10 cellular contexts compared by ENCODE assay signal in the genomic region with DNA sequence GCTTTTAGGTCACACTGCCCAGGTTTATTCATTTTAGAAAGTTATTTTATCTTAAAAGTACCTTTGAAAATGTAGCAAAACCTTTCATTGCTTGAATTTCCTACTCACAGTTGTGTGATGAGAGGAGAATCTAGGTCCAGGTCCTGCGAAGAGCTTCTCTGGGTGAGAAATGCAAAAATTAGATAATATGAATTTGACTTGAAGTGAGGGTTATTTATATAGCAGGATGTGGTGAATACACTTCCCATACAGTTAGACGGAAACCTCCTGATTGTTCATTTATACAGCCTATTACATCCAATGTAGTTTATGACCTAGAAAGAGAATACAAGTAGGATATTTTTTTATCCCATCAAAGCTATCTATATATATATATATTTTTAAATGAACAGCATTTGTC.
DNase-seq lines count a peak whose midpoint lies in the region; ATAC-seq and TF ChIP-seq lines count a peak whose summit lies in the region.
"Had no signal": no experiment of that assay in that cellular context is flagged by ENCODE, and none has a peak within 500 bp of the region (broad histone marks: within the 10 kb centered on the region; RNA-seq: fewer than 3 reads in every experiment).

No MANE protein-coding gene starts in this region.

- H3F3A ChIP-seq in DOHH2 (ENCODE audit: control insufficient read depth, insufficient read depth), result peaks cover 9% of the 10 kb centered on the region; the same call in 1 of the 2 replicates

- peaks cover 16% of the 10 kb centered on the region for H3K79me2 ChIP-seq in DOHH2 (ENCODE audit: control insufficient read depth, low read length)

- H3K36me3 ChIP-seq in DOHH2 (ENCODE audit: control insufficient read depth, low read length) (no peaks in the 10 kb centered on the region; the same call in 1 of the 2 replicates), SK-N-MC (ENCODE audit: insufficient read depth, low read length) (0 out of 2 replicates have a peak, but pooled peaks cover 9% of the 10 kb centered on the region)

- peaks cover 15% of the 10 kb centered on the region for H3K4me1 ChIP-seq in DOHH2 (ENCODE audit: control insufficient read depth, low read length)

- H3K4me3 ChIP-seq in DOHH2 (ENCODE audit: low read length), result peak overlapping the region; percentile 39
- peak overlapping the region; percentile 26 for H3K4me3 ChIP-seq in SK-N-MC

- H3K27ac ChIP-seq in DOHH2 (ENCODE audit: low read depth, low read length), result no peak overlapping the region
- H3K27ac ChIP-seq in SK-N-MC, result peak overlapping the region; percentile 90

- no peaks in the 10 kb centered on the region for H3K27me3 ChIP-seq in DOHH2 (ENCODE audit: control insufficient read depth, low read length)

- TF ChIP-seq CTCF in DOHH2 (IDR thresholded peaks at IDR 0.05; ENCODE audit: low read depth, low read length, poor library complexity, severe bottlenecking), result no peak

- ATAC-seq in GM19455 (IDR thresholded peaks at IDR 0.05; ENCODE audit: unreplicated experiment) (peak; percentile 63), HG03432 (IDR thresholded peaks at IDR 0.05; ENCODE audit: unreplicated experiment) (peak; percentile 84), HG02571 (IDR thresholded peaks at IDR 0.05; ENCODE audit: unreplicated experiment) (no peak)
- ATAC-seq: WTC11 had no signal

- H4K20me1 ChIP-seq in DOHH2 (ENCODE audit: control insufficient read depth, insufficient read depth, low read depth, low read length), result peaks cover 3% of the 10 kb centered on the region; the same call in 1 of the 2 replicates

- H3K9me3 ChIP-seq in DOHH2 (ENCODE audit: control insufficient read depth, insufficient read depth, low read length), result no peaks in the 10 kb centered on the region
- H3K9me3 ChIP-seq in SK-N-MC (ENCODE audit: low read depth, low read length), result no peaks in the 10 kb centered on the region

- no peaks in the 10 kb centered on the region for H3K9me2 ChIP-seq in DOHH2 (replicated peaks; ENCODE audit: control insufficient read depth, low read length)

- peak overlapping the region; percentile 56 for H3K4me2 ChIP-seq in DOHH2 (ENCODE audit: low read length)

- DNase-seq in SK-N-MC (ENCODE audit: low read depth, low spot score), result peak; percentile 57
- no peak for DNase-seq in central memory CD4-positive, alpha-beta T cell
- DNase-seq in HUDEP-2 (lab: John Stamatoyannopoulos, UW; ENCODE audit: unreplicated experiment in 76 of 76), result no peak
- DNase-seq in NK-92 (lab: John Stamatoyannopoulos, UW; ENCODE audit: unreplicated experiment), result no peak
- DNase-seq: DMS79 treated with DMSO at 0.1 percent for 48 hours had no signal

- H3K9ac ChIP-seq in SK-N-MC (ENCODE audit: insufficient read length), result no peak overlapping the region
